Comparison of ENCODE assay signal across 27 cellular contexts in genomic region chr4:7139167-7139979, GRCh38. TPM values are rescaled to one million over a fixed set of nuclear protein-coding genes. Genes with fewer than 3 reads are reported as not detected.
"Had no signal": no experiment of that assay in that cellular context is flagged by ENCODE, and none has a peak within 500 bp of the region (broad histone marks: within the 10 kb centered on the region; RNA-seq: fewer than 3 reads in every experiment).

No MANE protein-coding gene starts in this region.

- H3K27ac Mint-ChIP-seq: activated CD4-positive, alpha-beta memory T cell treated with anti-CD3 and anti-CD28 coated beads, Interleukin-2, amount 10 ng/mL, durations not matched to agents 7 days and 5 days; activated CD4-positive, alpha-beta T cell treated with anti-CD3 and anti-CD28 coated beads, Interleukin-2, amount 10 ng/mL, durations not matched to agents 7 days and 5 days; activated naive CD4-positive, alpha-beta T cell treated with anti-CD3 and anti-CD28 coated beads, Interleukin-2, amount 50 U/mL, for 24 hours; activated naive CD8-positive, alpha-beta T cell treated with anti-CD3 and anti-CD28 coated beads, Interleukin-2, amount 50 U/mL, for 24 hours; activated T-helper 17 cell treated with anti-CD3 and anti-CD28 coated beads, Interleukin-2, amount 50 U/mL, for 72 hours; immature natural killer cell; mesothelial cell of epicardium had no signal

- H3K9me3 ChIP-seq: gastroesophageal sphincter, pancreas, upper lobe of left lung, vagina had no signal

- H3K27ac ChIP-seq: gastroesophageal sphincter, pancreas, upper lobe of left lung, vagina had no signal

- H3K36me3 ChIP-seq: gastroesophageal sphincter, pancreas, upper lobe of left lung, vagina had no signal

- ATAC-seq: activated T-helper 17 cell treated with anti-CD3 and anti-CD28 coated beads, Interleukin-2, amount 50 U/mL, for 72 hours; gastroesophageal sphincter; right cardiac atrium; stimulated activated naive CD8-positive, alpha-beta T cell treated with anti-CD3 and anti-CD28 coated beads, Interleukin-15, amount 100 ng/mL, for 72 hours had no signal

- H3K4me3 Mint-ChIP-seq: activated CD4-positive, alpha-beta memory T cell treated with anti-CD3 and anti-CD28 coated beads, Interleukin-2, amount 10 ng/mL, durations not matched to agents 7 days and 5 days; activated CD4-positive, alpha-beta T cell treated with anti-CD3 and anti-CD28 coated beads, Interleukin-2, amount 10 ng/mL, durations not matched to agents 7 days and 5 days; activated naive CD4-positive, alpha-beta T cell treated with anti-CD3 and anti-CD28 coated beads, Interleukin-2, amount 50 U/mL, for 24 hours; activated naive CD8-positive, alpha-beta T cell treated with anti-CD3 and anti-CD28 coated beads, Interleukin-2, amount 50 U/mL, for 24 hours; activated T-cell treated with anti-CD3 and anti-CD28 coated beads, Interleukin-2, amount 50 U/mL, for 4 hours; activated T-helper 17 cell treated with anti-CD3 and anti-CD28 coated beads, Interleukin-2, amount 50 U/mL, for 72 hours; immature natural killer cell; mesothelial cell of epicardium; naive B cell; nephron progenitor cell; stimulated activated naive CD8-positive, alpha-beta T cell treated with anti-CD3 and anti-CD28 coated beads, Interleukin-15, amount 100 ng/mL, for 72 hours had no signal

- H3K4me1 ChIP-seq: pancreas had no signal

- H3K9me3 Mint-ChIP-seq: activated CD4-positive, alpha-beta memory T cell treated with anti-CD3 and anti-CD28 coated beads, Interleukin-2, amount 10 ng/mL, durations not matched to agents 7 days and 5 days; activated CD4-positive, alpha-beta T cell treated with anti-CD3 and anti-CD28 coated beads, Interleukin-2, amount 10 ng/mL, durations not matched to agents 7 days and 5 days; activated naive CD4-positive, alpha-beta T cell treated with anti-CD3 and anti-CD28 coated beads, Interleukin-2, amount 50 U/mL, for 24 hours; activated naive CD8-positive, alpha-beta T cell treated with anti-CD3 and anti-CD28 coated beads, Interleukin-2, amount 50 U/mL, for 24 hours; activated T-cell treated with anti-CD3 and anti-CD28 coated beads, Interleukin-2, amount 50 U/mL, for 4 hours; activated T-helper 17 cell treated with anti-CD3 and anti-CD28 coated beads, Interleukin-2, amount 50 U/mL, for 72 hours; immature natural killer cell; mesothelial cell of epicardium; naive B cell; nephron progenitor cell; stimulated activated naive CD8-positive, alpha-beta T cell treated with anti-CD3 and anti-CD28 coated beads, Interleukin-15, amount 100 ng/mL, for 72 hours had no signal

- H3K27me3 ChIP-seq: gastroesophageal sphincter, pancreas, upper lobe of left lung, vagina had no signal

- H3K4me1 Mint-ChIP-seq: activated naive CD4-positive, alpha-beta T cell treated with anti-CD3 and anti-CD28 coated beads, Interleukin-2, amount 50 U/mL, for 24 hours; activated naive CD8-positive, alpha-beta T cell treated with anti-CD3 and anti-CD28 coated beads, Interleukin-2, amount 50 U/mL, for 24 hours; activated T-helper 17 cell treated with anti-CD3 and anti-CD28 coated beads, Interleukin-2, amount 50 U/mL, for 72 hours; immature natural killer cell; naive B cell had no signal

- H3K27me3 Mint-ChIP-seq: activated CD4-positive, alpha-beta T cell treated with anti-CD3 and anti-CD28 coated beads, Interleukin-2, amount 10 ng/mL, durations not matched to agents 7 days and 5 days had no signal

- DNase-seq: activated CD4-positive, alpha-beta memory T cell treated with anti-CD3 and anti-CD28 coated beads, Interleukin-2, amount 10 ng/mL, durations not matched to agents 7 days and 5 days; activated CD4-positive, alpha-beta T cell treated with anti-CD3 and anti-CD28 coated beads, Interleukin-2, amount 10 ng/mL, durations not matched to agents 7 days and 5 days; activated CD4-positive, CD25-positive, alpha-beta regulatory T cell treated with anti-CD3 and anti-CD28 coated beads, Interleukin-2, amount 50 U/mL, for 72 hours; activated naive CD8-positive, alpha-beta T cell treated with anti-CD3 and anti-CD28 coated beads, Interleukin-2, amount 50 U/mL, for 24 hours; activated T-cell treated with anti-CD3 and anti-CD28 coated beads, Interleukin-2, amount 50 U/mL, for 4 hours; amygdala; caudate nucleus; hypothalamus; immature natural killer cell; kidney; naive B cell; nephron progenitor cell; pancreas; right cardiac atrium; stimulated activated CD4-positive, alpha-beta T cell treated with anti-CD3 and anti-CD28 coated beads, Interleukin-2, amount 100 ng/mL, for 48 hours; stimulated activated naive CD8-positive, alpha-beta T cell treated with anti-CD3 and anti-CD28 coated beads, Interleukin-15, amount 100 ng/mL, for 72 hours; substantia nigra; T1000 had no signal

- H3K36me3 Mint-ChIP-seq: activated naive CD4-positive, alpha-beta T cell treated with anti-CD3 and anti-CD28 coated beads, Interleukin-2, amount 50 U/mL, for 24 hours; immature natural killer cell; mesothelial cell of epicardium; naive B cell had no signal

- H3K4me3 ChIP-seq: gastroesophageal sphincter, pancreas, upper lobe of left lung, vagina had no signal

RNA-seq across cellular contexts. Expression of gene SORCS2, which starts 53.0 kb away (rescaled TPM):
- total RNA-seq: activated CD4-positive, alpha-beta T cell treated with anti-CD3 and anti-CD28 coated beads, Interleukin-2, amount 10 ng/mL, durations not matched to agents 7 days and 5 days; endothelial cell of umbilical vein; pulmonary artery endothelial cell; T-helper 1 cell treated with Interleukin-12 subunit alpha and Interleukin-12 subunit beta and Interleukin-4 antibody, amounts not matched to agents 30 ng/mL and 1 ng/mL, for 36 hours had no signal
- polyA plus RNA-seq: endothelial cell of umbilical vein had no signal
